Comparison of ENCODE assay signal across 1 cellular context in genomic region chr5:99054972-99055371, GRCh38.
TF ChIP-seq lines count a peak whose summit lies in the region.

No MANE protein-coding gene starts in this region.

TF ChIP-seq in GM12878, 131 proteins besides CTCF, POLR2A, EP300 and RAD21 (continued from another document):
- TF ChIP-seq BCLAF1 (IDR thresholded peaks at IDR 0.05): no peak
